Comparison of ENCODE assay signal across 8 cellular contexts in genomic region chr2:171161425-171162289, GRCh38. TPM values are rescaled to one million over a fixed set of nuclear protein-coding genes. Genes with fewer than 3 reads are reported as not detected.
DNase-seq lines count a peak whose midpoint lies in the region; ATAC-seq, FAIRE-seq and TF ChIP-seq lines count a peak whose summit lies in the region.

No MANE protein-coding gene starts in this region.

- H3K36me3 ChIP-seq in OCI-LY1 (ENCODE audit: insufficient read depth, low read length) (no peaks in the 10 kb centered on the region), endocrine pancreas (ENCODE audit: control insufficient read depth, insufficient read depth, low read length) (no peaks in the 10 kb centered on the region), neuronal stem cell (replicated peaks in 1 of 2; ENCODE audit: control insufficient read depth in 2 of 2, insufficient read depth in 2 of 2, low read length in 2 of 2) (no peaks in the 10 kb centered on the region)

- H3K14ac ChIP-seq in neuronal stem cell (ENCODE audit: low read length) = no peak overlapping the region

- H4K20me1 ChIP-seq in OCI-LY1 (ENCODE audit: insufficient read depth, low read length) = no peaks in the 10 kb centered on the region

- peaks cover 47% of the 10 kb centered on the region for H3K4me1 ChIP-seq in OCI-LY1 (ENCODE audit: insufficient read depth, low read length, severe bottlenecking)
- H3K4me1 ChIP-seq in endocrine pancreas (ENCODE audit: control insufficient read depth, insufficient read depth, low read length) = peaks cover 8% of the 10 kb centered on the region
- H3K4me1 ChIP-seq in neuronal stem cell (ENCODE audit: control insufficient read depth in 2 of 2, insufficient read depth in 1 of 2, low read depth in 1 of 2, low read length in 2 of 2) = peaks cover 0 to 8% of the 10 kb centered on the region in 2 donors

- H2BK15ac ChIP-seq in neuronal stem cell (ENCODE audit: low read length) = no peak overlapping the region

- peak overlapping the region; percentile 85 for H3K4me2 ChIP-seq in OCI-LY1 (ENCODE audit: low read length)
- peak overlapping the region; percentile 47 for H3K4me2 ChIP-seq in neuronal stem cell (ENCODE audit: insufficient read depth, low read length, poor library complexity, severe bottlenecking)

- no peaks in the 10 kb centered on the region for H3K9me2 ChIP-seq in OCI-LY1 (ENCODE audit: low read depth, low read length)

- H2AFZ ChIP-seq in OCI-LY1 (ENCODE audit: low read length) (peak overlapping the region; percentile 29; the same call in 1 of the 2 replicates), neuronal stem cell (ENCODE audit: low read length) (peak overlapping the region; percentile 89)

- H3K27ac ChIP-seq in OCI-LY1 (ENCODE audit: low read depth, low read length, poor library complexity, severe bottlenecking) = peak overlapping the region; percentile 90
- peak overlapping the region; percentile 98 for H3K27ac ChIP-seq in neuronal stem cell (replicated peaks; ENCODE audit: low read length)

- H3K27me3 ChIP-seq in OCI-LY1 (ENCODE audit: insufficient read depth, low read length) (no peaks in the 10 kb centered on the region), endocrine pancreas (ENCODE audit: control insufficient read depth, insufficient read depth, low read length) (no peaks in the 10 kb centered on the region), neuronal stem cell (ENCODE audit: control insufficient read depth in 3 of 3, insufficient read depth in 3 of 3, low read depth in 1 of 3, low read length in 3 of 3) (no peaks in the 10 kb centered on the region)

- H2BK12ac ChIP-seq in neuronal stem cell (ENCODE audit: low read length) = no peak overlapping the region

- H4K91ac ChIP-seq in neuronal stem cell (ENCODE audit: low read depth, low read length, poor library complexity) = no peak overlapping the region

- H3F3A ChIP-seq in OCI-LY1 (ENCODE audit: insufficient read depth, low read length) = no peaks in the 10 kb centered on the region

- peak overlapping the region; percentile 91 for H3K9ac ChIP-seq in OCI-LY1 (ENCODE audit: low read length)
- H3K9ac ChIP-seq in endocrine pancreas (ENCODE audit: control insufficient read depth, insufficient read depth, low read length) = peak overlapping the region; percentile 83
- H3K9ac ChIP-seq in neuronal stem cell (ENCODE audit: low read depth, low read length, poor library complexity) = no peak overlapping the region

- H3K4me3 ChIP-seq in OCI-LY1 (ENCODE audit: low read depth, low read length, poor library complexity, severe bottlenecking) (peak overlapping the region; percentile 75), endocrine pancreas (ENCODE audit: control insufficient read depth, insufficient read depth, low read length) (peak overlapping the region; percentile 97), neuronal stem cell (ENCODE audit: low read length in 2 of 2) (peak overlapping the region; percentile 78 to 81)

- H3K23ac ChIP-seq in neuronal stem cell (ENCODE audit: low read depth, low read length, poor library complexity) = no peak overlapping the region

- no peak overlapping the region for H2BK120ac ChIP-seq in neuronal stem cell (ENCODE audit: low read depth, low read length)

- no peak for TF ChIP-seq CTCF in D721Med (IDR thresholded peaks at IDR 0.05; ENCODE audit: insufficient read depth, missing control alignments)
- TF ChIP-seq CTCF in OCI-LY1 (IDR thresholded peaks at IDR 0.05; ENCODE audit: low read length) = no peak

- H3K79me2 ChIP-seq in OCI-LY1 (ENCODE audit: insufficient read depth, low read length) = peaks cover 31% of the 10 kb centered on the region

- ATAC-seq in GM21390 (IDR thresholded peaks at IDR 0.05; ENCODE audit: unreplicated experiment) = no peak

- DNase-seq in D721Med (ENCODE audit: insufficient read length, low spot score) (no peak), neuronal stem cell (ENCODE audit: low spot score) (no peak), hepatic stellate cell (ENCODE audit: low spot score) (no peak), SKM-1 (lab: John Stamatoyannopoulos, UW; ENCODE audit: unreplicated experiment) (no peak)
- no peak for DNase-seq in activated CD8-positive, alpha-beta memory T cell treated with anti-CD3 and anti-CD28 coated beads for 24 hours

- H3K79me1 ChIP-seq in neuronal stem cell (ENCODE audit: low read depth, low read length) = no peaks in the 10 kb centered on the region

- peak; percentile 44 for FAIRE-seq in D721Med (lab: Jason Lieb, UNC)

- no CpG with 5 or more reads among the region's 12 CpGs for WGBS in neuronal stem cell (ENCODE audit: extremely low coverage in 2 of 2, insufficient read length in 2 of 2, insufficient replicate concordance in 1 of 2), 2 donors

- H3K9me3 ChIP-seq in OCI-LY1 (ENCODE audit: low read length) = no peaks in the 10 kb centered on the region
- no peaks in the 10 kb centered on the region for H3K9me3 ChIP-seq in endocrine pancreas (ENCODE audit: control insufficient read depth, low read length)
- H3K9me3 ChIP-seq in neuronal stem cell (replicated peaks in 1 of 2; ENCODE audit: control insufficient read depth in 2 of 2, insufficient read depth in 1 of 2, low read depth in 1 of 2, low read length in 2 of 2) = no peaks in the 10 kb centered on the region

- no peak overlapping the region for H4K8ac ChIP-seq in neuronal stem cell (ENCODE audit: low read depth, low read length)

- H3K4ac ChIP-seq in neuronal stem cell (ENCODE audit: low read length) = no peak overlapping the region

- no peak overlapping the region for H2BK5ac ChIP-seq in neuronal stem cell (ENCODE audit: low read length)

- H3K18ac ChIP-seq in neuronal stem cell (ENCODE audit: low read length) = no peak overlapping the region

- H2AK5ac ChIP-seq in neuronal stem cell (ENCODE audit: low read depth, low read length) = no peak overlapping the region

RNA-seq across cellular contexts. Expression of gene TLK1, which starts 1.0 kb away (rescaled TPM):
- 34.0 TPM for polyA plus RNA-seq in neuronal stem cell (2013, experiment 1 of 2)
- polyA plus RNA-seq in neuronal stem cell (2013, experiment 2 of 2) = 30.7 TPM
